In genomic region chrX:120522820-120523219, GRCh38 we compare ENCODE assay signal across 18 cellular contexts. TPM values are rescaled to one million over a fixed set of nuclear protein-coding genes. Genes with fewer than 3 reads are reported as not detected.
A peak's percentile ranks its signal among the peaks of the same experiment; 100 is the strongest.
DNase-seq lines count a peak whose midpoint lies in the region; ATAC-seq and TF ChIP-seq lines count a peak whose summit lies in the region.
"Had no signal": no experiment of that assay in that cellular context is flagged by ENCODE, and none has a peak within 500 bp of the region (broad histone marks: within the 10 kb centered on the region; RNA-seq: fewer than 3 reads in every experiment).

No MANE protein-coding gene starts in this region.

- no peaks in the 10 kb centered on the region for H3K27me3 Mint-ChIP-seq in glutamatergic neuron (ENCODE audit: unreplicated experiment)
- H3K27me3 Mint-ChIP-seq in natural killer cell (ENCODE audit: low read depth in 2 of 2): no peaks in the 10 kb centered on the region
- H3K27me3 Mint-ChIP-seq: CD4-positive, alpha-beta memory T cell had no signal

- no peaks in the 10 kb centered on the region for H3K9me3 Mint-ChIP-seq in glutamatergic neuron (ENCODE audit: unreplicated experiment)
- H3K9me3 Mint-ChIP-seq in natural killer cell: no peaks in the 10 kb centered on the region
- H3K9me3 Mint-ChIP-seq: HFFc6 had no signal

- H3K4me1 Mint-ChIP-seq in glutamatergic neuron (ENCODE audit: low read depth, unreplicated experiment) (no peaks in the 10 kb centered on the region), natural killer cell (no peaks in the 10 kb centered on the region)
- H3K4me1 Mint-ChIP-seq: CD4-positive, alpha-beta memory T cell had no signal

- H4K20me1 ChIP-seq in MM.1S (ENCODE audit: insufficient read depth, low read length): no peaks in the 10 kb centered on the region

- intact Hi-C loops in natural killer cell (cut with micrococcal nuclease): no loop called here

- H3K4me3 Mint-ChIP-seq in glutamatergic neuron (ENCODE audit: unreplicated experiment) (peak overlapping the region; percentile 38), natural killer cell (no peak overlapping the region)
- H3K4me3 Mint-ChIP-seq: CD4-positive, alpha-beta memory T cell; HFFc6 had no signal

- DNase-seq in DMS 273 (lab: John Stamatoyannopoulos, UW; ENCODE audit: unreplicated experiment) (peak; percentile 9), DMS 273 treated with DMSO at 0.1 percent for 48 hours (lab: John Stamatoyannopoulos, UW) (no peak), HT-29 (ENCODE audit: low spot score) (peak; percentile 15), glutamatergic neuron (no peak), natural killer cell (no peak), MM.1S (no peak)
- DNase-seq: Calu3; CD4-positive, alpha-beta memory T cell; HFFc6; NCI-H1417 treated with DMSO at 0.1 percent for 48 hours; NCI-H2029; NCI-H2171 treated with DMSO at 0.1 percent for 48 hours; NCI-H524; RPMI8226; SIG-M5 had no signal

- no peaks in the 10 kb centered on the region for H3K9me3 ChIP-seq in MM.1S (replicated peaks; ENCODE audit: insufficient read depth, low read length)

- H3K9ac ChIP-seq in MM.1S (ENCODE audit: low read length): no peak overlapping the region

- no peaks in the 10 kb centered on the region for H3K36me3 ChIP-seq in MM.1S (replicated peaks; ENCODE audit: insufficient read depth, low read length)

- H3K27ac Mint-ChIP-seq in glutamatergic neuron (ENCODE audit: unreplicated experiment) (no peak overlapping the region), natural killer cell (peak overlapping the region in 1 of 2 donors; percentile 29)
- H3K27ac Mint-ChIP-seq: CD4-positive, alpha-beta memory T cell; HFFc6 had no signal

- no peak for ATAC-seq in natural killer cell
- no peak for ATAC-seq in HG02938 (IDR thresholded peaks at IDR 0.05; ENCODE audit: unreplicated experiment)

- H3F3A ChIP-seq in MM.1S (ENCODE audit: insufficient read depth, low read length): no peaks in the 10 kb centered on the region

- H3K4me2 ChIP-seq in MM.1S (ENCODE audit: low read depth, low read length): no peak overlapping the region

- no peaks in the 10 kb centered on the region for H3K27me3 ChIP-seq in MM.1S (replicated peaks; ENCODE audit: insufficient read depth, low read length)

- H3K36me3 Mint-ChIP-seq in glutamatergic neuron (ENCODE audit: unreplicated experiment): no peaks in the 10 kb centered on the region
- no peaks in the 10 kb centered on the region for H3K36me3 Mint-ChIP-seq in natural killer cell

- no peaks in the 10 kb centered on the region for H3K4me1 ChIP-seq in MM.1S (ENCODE audit: low read length)

- no peaks in the 10 kb centered on the region for H3K79me2 ChIP-seq in MM.1S (ENCODE audit: low read length)

- no peaks in the 10 kb centered on the region for H3K9me2 ChIP-seq in MM.1S (replicated peaks; ENCODE audit: insufficient read depth, low read length)

- H2AFZ ChIP-seq in MM.1S (ENCODE audit: low read length): no peak overlapping the region

- no peak overlapping the region for H3K27ac ChIP-seq in VCaP
- no peak overlapping the region for H3K27ac ChIP-seq in MM.1S (ENCODE audit: low read length)
- H3K27ac ChIP-seq: 22Rv1 had no signal

- TF ChIP-seq CTCF in VCaP (conservative IDR thresholded peaks at IDR 0.05) (0 out of 2 replicates have a peak, but pooled peaks have one; percentile 5), glutamatergic neuron (IDR thresholded peaks at IDR 0.05; ENCODE audit: partially characterized antibody, unreplicated experiment) (no peak), natural killer cell (IDR thresholded peaks at IDR 0.05) (no peak), MM.1S (IDR thresholded peaks at IDR 0.05; ENCODE audit: low read length) (no peak)

- no peak overlapping the region for H3K4me3 ChIP-seq in MM.1S (ENCODE audit: low read length)

RNA-seq across cellular contexts. Expression of gene CUL4B, which starts 37.9 kb away (rescaled TPM):
- 8.5 and 9.4 TPM in 2 replicates for total RNA-seq in HT-29 (2014; rRNA removed; shearing (Covaris generic))
- 33.0 TPM for total RNA-seq in glutamatergic neuron (ENCODE audit: unreplicated experiment)
- 10 to 100 TPM; 32.6 to 42.3 (median 33.3) TPM for total RNA-seq in natural killer cell

RNA-seq across cellular contexts. Expression of gene LAMP2, which starts 53.7 kb away (rescaled TPM):
- 16.1 and 21.8 TPM in 2 replicates for total RNA-seq in HT-29 (2014; rRNA removed; shearing (Covaris generic))
- 48.9 TPM for total RNA-seq in glutamatergic neuron (ENCODE audit: unreplicated experiment)
- total RNA-seq in natural killer cell: 10 to 100 TPM; 33.8 to 45.8 (median 39.1) TPM

Comparison
In these comparisons a context has a peak if more than half of its experiments do, and no peak if none do; other contexts are left out.
1. DNase-seq: peak in DMS 273 (single experiment) and HT-29 (single experiment); none in DMS 273 treated with DMSO at 0.1 percent for 48 hours (single experiment), glutamatergic neuron (single experiment), natural killer cell (single experiment) and MM.1S (single experiment).